Comparison of ENCODE assay signal across 22 cellular contexts in genomic region chr11:112864715-112865114, GRCh38.
"Had no signal": no experiment of that assay in that cellular context is flagged by ENCODE, and none has a peak within 500 bp of the region (broad histone marks: within the 10 kb centered on the region; RNA-seq: fewer than 3 reads in every experiment).

No MANE protein-coding gene starts in this region.

- H3K27ac ChIP-seq: ascending aorta, body of pancreas, SK-N-MC, VCaP had no signal

- H3K4me1 ChIP-seq: ascending aorta, body of pancreas had no signal

- DNase-seq: activated CD4-positive, alpha-beta memory T cell treated with anti-CD3 and anti-CD28 coated beads for 36 hours; activated CD4-positive, alpha-beta T cell treated with anti-CD3 and anti-CD28 coated beads, Interleukin-2, amount 10 ng/mL, durations not matched to agents 7 days and 5 days; activated CD4-positive, CD25-positive, alpha-beta regulatory T cell; activated CD8-positive, alpha-beta memory T cell treated with anti-CD3 and anti-CD28 coated beads for 24 hours; activated effector memory CD4-positive, alpha-beta T cell treated with anti-CD3 and anti-CD28 coated beads, Interleukin-2, amount 50 U/mL, for 16 hours; activated naive CD4-positive, alpha-beta T cell treated with Interleukin-2 at 50 U/mL for 16 hours; activated naive CD8-positive, alpha-beta T cell treated with anti-CD3 and anti-CD28 coated beads, Interleukin-2, amount 50 U/mL, for 24 hours; activated T-cell treated with anti-CD3 and anti-CD28 coated beads, Interleukin-2, amount 50 U/mL, for 4 hours; amniotic stem cell; body of pancreas; MM.1S; NCI-H1105; NCI-H187 treated with DMSO at 0.1 percent for 48 hours; NCI-H2081 treated with DMSO at 0.1 percent for 48 hours; NCI-H2171 treated with DMSO at 0.1 percent for 48 hours; NCI-H82; PC-3; T-cell had no signal

- H3K27ac Mint-ChIP-seq: activated CD4-positive, alpha-beta memory T cell treated with anti-CD3 and anti-CD28 coated beads for 36 hours; activated CD4-positive, alpha-beta T cell treated with anti-CD3 and anti-CD28 coated beads, Interleukin-2, amount 10 ng/mL, durations not matched to agents 7 days and 5 days; activated naive CD4-positive, alpha-beta T cell treated with anti-CD3 and anti-CD28 coated beads, Interleukin-2, amount 50 U/mL, for 72 hours; activated naive CD8-positive, alpha-beta T cell treated with anti-CD3 and anti-CD28 coated beads, Interleukin-2, amount 50 U/mL, for 24 hours; T-cell had no signal

- H3K36me3 ChIP-seq: ascending aorta had no signal

- H3K4me3 Mint-ChIP-seq: activated CD4-positive, alpha-beta memory T cell treated with anti-CD3 and anti-CD28 coated beads for 36 hours; activated CD4-positive, alpha-beta T cell treated with anti-CD3 and anti-CD28 coated beads, Interleukin-2, amount 10 ng/mL, durations not matched to agents 7 days and 5 days; activated naive CD8-positive, alpha-beta T cell treated with anti-CD3 and anti-CD28 coated beads, Interleukin-2, amount 50 U/mL, for 24 hours; activated T-cell treated with anti-CD3 and anti-CD28 coated beads, Interleukin-2, amount 50 U/mL, for 4 hours; T-cell had no signal

- H3K4me1 Mint-ChIP-seq: activated CD4-positive, alpha-beta T cell treated with anti-CD3 and anti-CD28 coated beads, Interleukin-2, amount 10 ng/mL, durations not matched to agents 7 days and 5 days; activated naive CD8-positive, alpha-beta T cell treated with anti-CD3 and anti-CD28 coated beads, Interleukin-2, amount 50 U/mL, for 24 hours; T-cell had no signal

- H3K27me3 ChIP-seq: ascending aorta, body of pancreas had no signal

- H3K36me3 Mint-ChIP-seq: activated CD4-positive, alpha-beta memory T cell treated with anti-CD3 and anti-CD28 coated beads for 36 hours; T-cell had no signal

- H3K27me3 Mint-ChIP-seq: activated CD4-positive, alpha-beta memory T cell treated with anti-CD3 and anti-CD28 coated beads for 36 hours; activated naive CD8-positive, alpha-beta T cell treated with anti-CD3 and anti-CD28 coated beads, Interleukin-2, amount 50 U/mL, for 24 hours had no signal

- H3K4me3 ChIP-seq: ascending aorta, body of pancreas, SK-N-MC had no signal

- ATAC-seq: activated naive CD4-positive, alpha-beta T cell treated with anti-CD3 and anti-CD28 coated beads, Interleukin-2, amount 50 U/mL, for 72 hours; activated naive CD8-positive, alpha-beta T cell treated with anti-CD3 and anti-CD28 coated beads, Interleukin-2, amount 50 U/mL, for 24 hours; activated T-cell treated with anti-CD3 and anti-CD28 coated beads, Interleukin-2, amount 50 U/mL, for 4 hours; body of pancreas; PC-3; T-cell had no signal
